ENCODE assay signal across 15 cellular contexts in the genomic region with DNA sequence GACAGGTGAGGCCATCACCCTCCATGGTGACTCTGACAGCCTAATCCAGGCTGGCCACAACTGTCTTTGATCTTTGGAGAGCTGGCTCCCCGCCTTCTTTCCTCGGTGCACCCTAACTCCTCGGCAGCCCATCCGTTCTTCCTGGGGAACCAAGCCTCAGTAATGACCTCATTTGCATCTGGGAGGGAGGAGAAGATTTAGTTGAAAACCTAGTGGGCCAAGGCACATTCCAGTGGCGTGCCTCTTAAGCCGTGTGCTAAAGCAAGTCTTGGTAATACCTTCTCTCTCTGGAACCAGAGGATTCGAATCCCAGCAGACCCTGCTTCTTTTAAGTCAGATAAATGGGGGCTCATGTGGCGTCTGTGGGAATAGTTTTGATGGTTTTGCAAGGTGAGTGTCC.
DNase-seq lines count a peak whose midpoint lies in the region; ATAC-seq and TF ChIP-seq lines count a peak whose summit lies in the region.
"Had no signal": no experiment of that assay in that cellular context is flagged by ENCODE, and none has a peak within 500 bp of the region (broad histone marks: within the 10 kb centered on the region; RNA-seq: fewer than 3 reads in every experiment).

No MANE protein-coding gene starts in this region.

- intact Hi-C loops in thyroid gland (cut with DNase I), result no loop called here

- H3K27ac ChIP-seq in iPS DF 6.9 (ENCODE audit: low read length), result no peak overlapping the region
- H3K27ac ChIP-seq in thyroid gland, result no peak overlapping the region
- H3K27ac ChIP-seq: BLaER1 treated with 17β-estradiol and CSF1 and Interleukin-3, amounts not matched to agents 10 nM and 100 nM had no signal

- no CpG with 5 or more reads among the region's 8 CpGs for WGBS in iPS DF 6.9 (ENCODE audit: insufficient coverage, insufficient read length)
- 59 to 66% methylated on average over 8 of the region's 8 CpGs for WGBS in thyroid gland, 2 donors

- no peak for TF ChIP-seq POLR2A in thyroid gland (IDR thresholded peaks at IDR 0.05)

- H3K36me3 ChIP-seq in H7 (replicated peaks; ENCODE audit: control insufficient read depth, insufficient read depth, low read length) (no peaks in the 10 kb centered on the region), iPS DF 6.9 (ENCODE audit: control insufficient read depth, insufficient read depth, low read length) (no peaks in the 10 kb centered on the region), thyroid gland (no peaks in the 10 kb centered on the region)
- H3K36me3 ChIP-seq: BLaER1 treated with 17β-estradiol and CSF1 and Interleukin-3, amounts not matched to agents 10 nM and 100 nM had no signal

- no peaks in the 10 kb centered on the region for H3K9me3 ChIP-seq in iPS DF 6.9 (ENCODE audit: control insufficient read depth, insufficient read depth, low read length)
- H3K9me3 ChIP-seq in thyroid gland, result no peaks in the 10 kb centered on the region
- H3K9me3 ChIP-seq: BLaER1 treated with 17β-estradiol and CSF1 and Interleukin-3, amounts not matched to agents 10 nM and 100 nM had no signal

- DNase-seq in H7, result peak; percentile 22
- peak; percentile 12 for DNase-seq in WTC11 (ENCODE audit: low spot score)
- peak; percentile 9 for DNase-seq in iPS DF 6.9 (ENCODE audit: low read depth, low spot score)
- DNase-seq in nephron progenitor cell, result no peak
- DNase-seq in endothelial cell (ENCODE audit: low spot score), result no peak
- no peak for DNase-seq in thyroid gland
- DNase-seq: ACHN; Calu3; CD4-positive, alpha-beta T cell; DMS 273 treated with DMSO at 0.1 percent for 48 hours; DMS79 had no signal

- H3K4me1 Mint-ChIP-seq in WTC11 (peaks cover 22% of the 10 kb centered on the region), nephron progenitor cell (peaks cover 64% of the 10 kb centered on the region), endothelial cell (ENCODE audit: unreplicated experiment) (peaks cover 8% of the 10 kb centered on the region)

- H3K4me3 Mint-ChIP-seq in WTC11, result no peak overlapping the region
- peak overlapping the region; percentile 30 for H3K4me3 Mint-ChIP-seq in nephron progenitor cell
- H3K4me3 Mint-ChIP-seq in endothelial cell (ENCODE audit: unreplicated experiment), result no peak overlapping the region
- H3K4me3 Mint-ChIP-seq: CD4-positive, alpha-beta T cell had no signal

- no peak overlapping the region for H3K4me3 ChIP-seq in H7 (ENCODE audit: insufficient read depth, low read depth, low read length)
- H3K4me3 ChIP-seq in iPS DF 6.9 (ENCODE audit: low read length), result no peak overlapping the region
- H3K4me3 ChIP-seq in thyroid gland (replicated peaks in 1 of 3), result no peak overlapping the region
- H3K4me3 ChIP-seq: BLaER1 treated with 17β-estradiol and CSF1 and Interleukin-3, amounts not matched to agents 10 nM and 100 nM had no signal

- H3K27me3 ChIP-seq in H7 (ENCODE audit: control insufficient read depth, insufficient read depth, low read length) (no peaks in the 10 kb centered on the region), iPS DF 6.9 (ENCODE audit: control insufficient read depth, insufficient read depth, low read length) (no peaks in the 10 kb centered on the region), thyroid gland (no peaks in the 10 kb centered on the region)
- H3K27me3 ChIP-seq: BLaER1 treated with 17β-estradiol and CSF1 and Interleukin-3, amounts not matched to agents 10 nM and 100 nM had no signal

- H3K36me3 Mint-ChIP-seq in WTC11 (no peaks in the 10 kb centered on the region), nephron progenitor cell (ENCODE audit: low read depth) (no peaks in the 10 kb centered on the region), endothelial cell (ENCODE audit: low read depth, unreplicated experiment) (no peaks in the 10 kb centered on the region)

- no peaks in the 10 kb centered on the region for H3K4me1 ChIP-seq in iPS DF 6.9 (ENCODE audit: control insufficient read depth, insufficient read depth, low read length)
- H3K4me1 ChIP-seq in thyroid gland, result no peaks in the 10 kb centered on the region
- H3K4me1 ChIP-seq: BLaER1 treated with 17β-estradiol and CSF1 and Interleukin-3, amounts not matched to agents 10 nM and 100 nM had no signal

- no peaks in the 10 kb centered on the region for H3K9me3 Mint-ChIP-seq in WTC11
- H3K9me3 Mint-ChIP-seq in nephron progenitor cell, result no peaks in the 10 kb centered on the region
- no peaks in the 10 kb centered on the region for H3K9me3 Mint-ChIP-seq in endothelial cell (ENCODE audit: unreplicated experiment)
- H3K9me3 Mint-ChIP-seq: CD4-positive, alpha-beta T cell had no signal

- H3K27ac Mint-ChIP-seq in WTC11, result no peak overlapping the region
- H3K27ac Mint-ChIP-seq in nephron progenitor cell, result no peak overlapping the region
- H3K27ac Mint-ChIP-seq in endothelial cell (ENCODE audit: unreplicated experiment), result no peak overlapping the region
- H3K27ac Mint-ChIP-seq: CD4-positive, alpha-beta T cell had no signal

- CTCF ChIA-PET in WTC11 (lab: Charles Lee), result no interaction called here

- H3K27me3 Mint-ChIP-seq in WTC11 (ENCODE audit: low read depth) (no peaks in the 10 kb centered on the region), nephron progenitor cell (ENCODE audit: low read depth, poor library complexity) (peaks cover 8% of the 10 kb centered on the region), endothelial cell (ENCODE audit: unreplicated experiment) (no peaks in the 10 kb centered on the region)
- H3K27me3 Mint-ChIP-seq: CD4-positive, alpha-beta T cell had no signal

- POLR2A ChIA-PET in WTC11 (lab: Charles Lee), result no interaction called here

- ATAC-seq in WTC11 (peak; percentile 89), GM21528 (IDR thresholded peaks at IDR 0.05; ENCODE audit: low FRiP score, unreplicated experiment) (no peak), GM18858 (IDR thresholded peaks at IDR 0.05; ENCODE audit: unreplicated experiment) (no peak)
- ATAC-seq: HepG2 had no signal

- TF ChIP-seq CTCF in WTC11 (IDR thresholded peaks at IDR 0.05), result no peak
- TF ChIP-seq CTCF in nephron progenitor cell (IDR thresholded peaks at IDR 0.05), result no peak
- no peak for TF ChIP-seq CTCF in endothelial cell (IDR thresholded peaks at IDR 0.05; ENCODE audit: unreplicated experiment)
- no peak for TF ChIP-seq CTCF in thyroid gland (IDR thresholded peaks at IDR 0.05)

TF ChIP-seq in WTC11, 78 proteins besides CTCF, POLR2A, EP300 and RAD21 (continues in another document):
- TF ChIP-seq, protein P1, sequence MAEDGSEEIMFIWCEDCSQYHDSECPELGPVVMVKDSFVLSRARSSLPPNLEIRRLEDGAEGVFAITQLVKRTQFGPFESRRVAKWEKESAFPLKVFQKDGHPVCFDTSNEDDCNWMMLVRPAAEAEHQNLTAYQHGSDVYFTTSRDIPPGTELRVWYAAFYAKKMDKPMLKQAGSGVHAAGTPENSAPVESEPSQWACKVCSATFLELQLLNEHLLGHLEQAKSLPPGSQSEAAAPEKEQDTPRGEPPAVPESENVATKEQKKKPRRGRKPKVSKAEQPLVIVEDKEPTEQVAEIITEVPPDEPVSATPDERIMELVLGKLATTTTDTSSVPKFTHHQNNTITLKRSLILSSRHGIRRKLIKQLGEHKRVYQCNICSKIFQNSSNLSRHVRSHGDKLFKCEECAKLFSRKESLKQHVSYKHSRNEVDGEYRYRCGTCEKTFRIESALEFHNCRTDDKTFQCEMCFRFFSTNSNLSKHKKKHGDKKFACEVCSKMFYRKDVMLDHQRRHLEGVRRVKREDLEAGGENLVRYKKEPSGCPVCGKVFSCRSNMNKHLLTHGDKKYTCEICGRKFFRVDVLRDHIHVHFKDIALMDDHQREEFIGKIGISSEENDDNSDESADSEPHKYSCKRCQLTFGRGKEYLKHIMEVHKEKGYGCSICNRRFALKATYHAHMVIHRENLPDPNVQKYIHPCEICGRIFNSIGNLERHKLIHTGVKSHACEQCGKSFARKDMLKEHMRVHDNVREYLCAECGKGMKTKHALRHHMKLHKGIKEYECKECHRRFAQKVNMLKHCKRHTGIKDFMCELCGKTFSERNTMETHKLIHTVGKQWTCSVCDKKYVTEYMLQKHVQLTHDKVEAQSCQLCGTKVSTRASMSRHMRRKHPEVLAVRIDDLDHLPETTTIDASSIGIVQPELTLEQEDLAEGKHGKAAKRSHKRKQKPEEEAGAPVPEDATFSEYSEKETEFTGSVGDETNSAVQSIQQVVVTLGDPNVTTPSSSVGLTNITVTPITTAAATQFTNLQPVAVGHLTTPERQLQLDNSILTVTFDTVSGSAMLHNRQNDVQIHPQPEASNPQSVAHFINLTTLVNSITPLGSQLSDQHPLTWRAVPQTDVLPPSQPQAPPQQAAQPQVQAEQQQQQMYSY (CRISPR knock-in tag; IDR thresholded peaks at IDR 0.05), result no peak
- no peak for TF ChIP-seq CBFB (CRISPR knock-in tag; IDR thresholded peaks at IDR 0.05; ENCODE audit: low read depth)
- TF ChIP-seq, protein P2, sequence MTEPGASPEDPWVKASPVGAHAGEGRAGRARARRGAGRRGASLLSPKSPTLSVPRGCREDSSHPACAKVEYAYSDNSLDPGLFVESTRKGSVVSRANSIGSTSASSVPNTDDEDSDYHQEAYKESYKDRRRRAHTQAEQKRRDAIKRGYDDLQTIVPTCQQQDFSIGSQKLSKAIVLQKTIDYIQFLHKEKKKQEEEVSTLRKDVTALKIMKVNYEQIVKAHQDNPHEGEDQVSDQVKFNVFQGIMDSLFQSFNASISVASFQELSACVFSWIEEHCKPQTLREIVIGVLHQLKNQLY (CRISPR knock-in tag; IDR thresholded peaks at IDR 0.05), result no peak
- TF ChIP-seq, protein P3, sequence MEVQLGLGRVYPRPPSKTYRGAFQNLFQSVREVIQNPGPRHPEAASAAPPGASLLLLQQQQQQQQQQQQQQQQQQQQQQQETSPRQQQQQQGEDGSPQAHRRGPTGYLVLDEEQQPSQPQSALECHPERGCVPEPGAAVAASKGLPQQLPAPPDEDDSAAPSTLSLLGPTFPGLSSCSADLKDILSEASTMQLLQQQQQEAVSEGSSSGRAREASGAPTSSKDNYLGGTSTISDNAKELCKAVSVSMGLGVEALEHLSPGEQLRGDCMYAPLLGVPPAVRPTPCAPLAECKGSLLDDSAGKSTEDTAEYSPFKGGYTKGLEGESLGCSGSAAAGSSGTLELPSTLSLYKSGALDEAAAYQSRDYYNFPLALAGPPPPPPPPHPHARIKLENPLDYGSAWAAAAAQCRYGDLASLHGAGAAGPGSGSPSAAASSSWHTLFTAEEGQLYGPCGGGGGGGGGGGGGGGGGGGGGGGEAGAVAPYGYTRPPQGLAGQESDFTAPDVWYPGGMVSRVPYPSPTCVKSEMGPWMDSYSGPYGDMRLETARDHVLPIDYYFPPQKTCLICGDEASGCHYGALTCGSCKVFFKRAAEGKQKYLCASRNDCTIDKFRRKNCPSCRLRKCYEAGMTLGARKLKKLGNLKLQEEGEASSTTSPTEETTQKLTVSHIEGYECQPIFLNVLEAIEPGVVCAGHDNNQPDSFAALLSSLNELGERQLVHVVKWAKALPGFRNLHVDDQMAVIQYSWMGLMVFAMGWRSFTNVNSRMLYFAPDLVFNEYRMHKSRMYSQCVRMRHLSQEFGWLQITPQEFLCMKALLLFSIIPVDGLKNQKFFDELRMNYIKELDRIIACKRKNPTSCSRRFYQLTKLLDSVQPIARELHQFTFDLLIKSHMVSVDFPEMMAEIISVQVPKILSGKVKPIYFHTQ (CRISPR knock-in tag; IDR thresholded peaks at IDR 0.05), result no peak

Comparison
In these comparisons a context has a peak if more than half of its experiments do, and no peak if none do; other contexts are left out.
1. DNase-seq: peak in H7 (single experiment), WTC11 (single experiment) and iPS DF 6.9 (single experiment); none in nephron progenitor cell (single experiment), endothelial cell (single experiment) and thyroid gland (0 of 2).